In the genomic region with DNA sequence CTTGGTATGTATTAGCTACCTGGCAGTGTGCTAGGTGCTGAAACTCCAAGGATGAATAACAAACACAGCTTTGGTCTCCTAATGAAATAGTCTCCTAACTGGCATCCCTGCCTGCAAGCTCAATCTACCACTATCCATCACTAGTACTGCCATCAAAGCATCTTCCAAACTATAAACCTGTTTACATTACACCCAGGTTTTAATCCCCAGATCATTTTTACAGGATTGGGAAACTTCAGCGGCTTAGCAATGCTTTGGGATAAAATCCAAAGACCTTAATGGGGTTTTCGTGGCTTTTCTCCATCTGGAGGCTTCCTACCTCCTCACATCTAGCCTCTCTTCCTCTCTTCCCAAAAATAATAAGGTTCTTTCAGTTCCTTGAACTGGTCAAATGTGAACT, we compare ENCODE assay signal across 25 cellular contexts.
A peak's percentile ranks its signal among the peaks of the same experiment; 100 is the strongest.
DNase-seq lines count a peak whose midpoint lies in the region; ATAC-seq and TF ChIP-seq lines count a peak whose summit lies in the region.
"Had no signal": no experiment of that assay in that cellular context is flagged by ENCODE, and none has a peak within 500 bp of the region (broad histone marks: within the 10 kb centered on the region; RNA-seq: fewer than 3 reads in every experiment).

No MANE protein-coding gene starts in this region.

- POLR2A ChIA-PET in MCF 10A (lab: Yijun Ruan, JAX): interaction anchor here (0.6 to 2.7 kb wide), 5 partner anchors 9 to 129 kb away, joined by 3 to 15 read pairs (median 4); no protein-coding TSS in a partner anchor

- TF ChIP-seq POLR2A in esophagus muscularis mucosa (IDR thresholded peaks at IDR 0.05; ENCODE audit: low read depth) (no peak), sigmoid colon (IDR thresholded peaks at IDR 0.05) (no peak), tibial nerve (IDR thresholded peaks at IDR 0.05) (no peak)

- H3K4me1 ChIP-seq in mammary epithelial cell (ENCODE audit: insufficient read depth, low read length): peaks cover 17% of the 10 kb centered on the region
- H3K4me1 ChIP-seq in esophagus muscularis mucosa: peaks cover 11 to 66% (median 54%) of the 10 kb centered on the region in 4 donors
- H3K4me1 ChIP-seq in sigmoid colon: peaks cover 0 to 63% (median 51%) of the 10 kb centered on the region in 4 donors
- no peaks in the 10 kb centered on the region for H3K4me1 ChIP-seq in tibial nerve

- H3K4me3 Mint-ChIP-seq in MCF 10A (ENCODE audit: unreplicated experiment): no peak overlapping the region
- H3K4me3 Mint-ChIP-seq: B cell; CD4-positive, CD25-positive, alpha-beta regulatory T cell; H9 had no signal

- no peak overlapping the region for H2AFZ ChIP-seq in mammary epithelial cell (ENCODE audit: low read depth, low read length)

- no peak overlapping the region for H3K4me2 ChIP-seq in mammary epithelial cell (ENCODE audit: insufficient read depth, low read depth, low read length)

- H3K4me3 ChIP-seq in mammary epithelial cell (replicated peaks in 1 of 3; ENCODE audit: insufficient read depth in 1 of 3, low read depth in 2 of 3, low read length in 3 of 3) (no peak overlapping the region), esophagus muscularis mucosa (no peak overlapping the region), sigmoid colon (no peak overlapping the region), tibial nerve (no peak overlapping the region)
- H3K4me3 ChIP-seq: MG63 had no signal

- TF ChIP-seq EP300 in esophagus muscularis mucosa (IDR thresholded peaks at IDR 0.05) (no peak), sigmoid colon (IDR thresholded peaks at IDR 0.05) (no peak), tibial nerve (IDR thresholded peaks at IDR 0.05) (no peak)

- H3K4me1 Mint-ChIP-seq in MCF 10A (ENCODE audit: insufficient read depth, unreplicated experiment): peaks cover 41% of the 10 kb centered on the region
- H3K4me1 Mint-ChIP-seq: B cell; CD4-positive, CD25-positive, alpha-beta regulatory T cell; H9 had no signal

- H3K27ac Mint-ChIP-seq in MCF 10A (ENCODE audit: low read depth, unreplicated experiment): peak overlapping the region; percentile 69
- H3K27ac Mint-ChIP-seq: B cell; CD4-positive, CD25-positive, alpha-beta regulatory T cell; H9 had no signal

- H3K79me2 ChIP-seq in mammary epithelial cell (ENCODE audit: insufficient read depth, low read length): no peaks in the 10 kb centered on the region

- H4K20me1 ChIP-seq in mammary epithelial cell (ENCODE audit: insufficient read depth, low read length): no peaks in the 10 kb centered on the region

- in situ Hi-C loops in mammary epithelial cell (cut with MboI; ENCODE audit: low sequenced_read_pairs in 2 of 2): no loop called here

- TF ChIP-seq CTCF in MCF 10A (IDR thresholded peaks at IDR 0.05; ENCODE audit: unreplicated experiment) (no peak), mammary epithelial cell (conservative IDR thresholded peaks at IDR 0.05 in 1 of 2, IDR thresholded peaks at IDR 0.05 in 1 of 2; ENCODE audit: extremely low read depth in 1 of 2, insufficient read depth in 1 of 2, low read depth in 1 of 2, low read length in 2 of 2) (no peak), esophagus muscularis mucosa (IDR thresholded peaks at IDR 0.05) (no peak), sigmoid colon (IDR thresholded peaks at IDR 0.05) (no peak), tibial nerve (IDR thresholded peaks at IDR 0.05) (no peak)

- no peaks in the 10 kb centered on the region for H3K36me3 Mint-ChIP-seq in MCF 10A (ENCODE audit: insufficient read depth, unreplicated experiment)
- H3K36me3 Mint-ChIP-seq: CD4-positive, CD25-positive, alpha-beta regulatory T cell had no signal

- no TSS peak for BruUV-seq in MCF 10A (replicated peaks; lab: Mats Ljungman, UMichigan)
- no TSS peak for BruUV-seq in mammary epithelial cell (replicated peaks; lab: Mats Ljungman, UMichigan)

- H3K36me3 ChIP-seq in mammary epithelial cell (ENCODE audit: insufficient read depth, low read length): no peaks in the 10 kb centered on the region
- H3K36me3 ChIP-seq in esophagus muscularis mucosa: no peaks in the 10 kb centered on the region
- H3K36me3 ChIP-seq in sigmoid colon: no peaks in the 10 kb centered on the region
- H3K36me3 ChIP-seq in tibial nerve: no peaks in the 10 kb centered on the region
- H3K36me3 ChIP-seq: MG63 had no signal

- peak; percentile 36 for DNase-seq in MCF 10A (ENCODE audit: unreplicated experiment)
- DNase-seq in mammary epithelial cell: no peak
- no peak for DNase-seq in esophagus muscularis mucosa (ENCODE audit: extremely low spot score)
- DNase-seq in sigmoid colon: no peak
- no peak for DNase-seq in cerebellum (ENCODE audit: low spot score)
- no peak for DNase-seq in activated naive CD4-positive, alpha-beta T cell treated with anti-CD3 and anti-CD28 coated beads, Interleukin-2, amount 50 U/mL, for 16 hours
- DNase-seq in tibial nerve (ENCODE audit: low spot score in 2 of 2): no peak
- DNase-seq: 8988T; CD4-positive, CD25-positive, alpha-beta regulatory T cell; COR-L47; GDM1; H9; IMR-90; MG63; NCI-H1092; NCI-H1436 treated with DMSO at 0.1 percent for 48 hours; NCI-H2029; NCI-H2171; NCI-H446; PC-3; SIG-M5 had no signal

- no peak for ATAC-seq in HG03460 (IDR thresholded peaks at IDR 0.05; ENCODE audit: unreplicated experiment)

- dilution Hi-C loops in mammary epithelial cell (cut with HindIII; ENCODE audit: low sequenced_read_pairs): no loop called here

- no peak overlapping the region for H3K9ac ChIP-seq in mammary epithelial cell (ENCODE audit: insufficient read depth, low read length)

- H3K27ac ChIP-seq in mammary epithelial cell (ENCODE audit: insufficient read depth, low read depth, low read length): no peak overlapping the region
- H3K27ac ChIP-seq in esophagus muscularis mucosa (replicated peaks in 1 of 4): peak overlapping the region; percentile 66 to 77 (median 70)
- H3K27ac ChIP-seq in sigmoid colon: peak overlapping the region; percentile 65 to 77 (median 74)
- no peak overlapping the region for H3K27ac ChIP-seq in tibial nerve
- H3K27ac ChIP-seq: HL-60, RWPE1 had no signal

- CTCF ChIA-PET in MCF 10A (lab: Yijun Ruan, JAX): interaction anchor here (0.7 to 1.2 kb wide), 4 partner anchors 10 to 805 kb away, joined by 3 to 5 read pairs (median 3); no protein-coding TSS in a partner anchor
- CTCF ChIA-PET in mammary epithelial cell (lab: Charles Lee; ENCODE audit: low non-redundant PET): interaction anchor here (0.6 kb wide), 1 partner anchor 624 kb away, joined by 3 read pairs; no protein-coding TSS in a partner anchor

- intact Hi-C loops in MCF 10A (cut with micrococcal nuclease): loop anchor here (2.0 kb wide), 1 partner anchor 20 kb away; no protein-coding TSS in a partner anchor
- intact Hi-C loops in mammary epithelial cell (cut with micrococcal nuclease): no loop called here
- intact Hi-C loops in esophagus muscularis mucosa (cut with DNase I): no loop called here
- intact Hi-C loops in sigmoid colon (cut with DNase I): no loop called here

- H3K9me3 ChIP-seq in mammary epithelial cell (replicated peaks; ENCODE audit: insufficient read depth, low read length): no peaks in the 10 kb centered on the region
- no peaks in the 10 kb centered on the region for H3K9me3 ChIP-seq in esophagus muscularis mucosa
- H3K9me3 ChIP-seq in sigmoid colon: no peaks in the 10 kb centered on the region
- no peaks in the 10 kb centered on the region for H3K9me3 ChIP-seq in tibial nerve
- H3K9me3 ChIP-seq: MG63 had no signal

- WGBS in mammary epithelial cell (ENCODE audit: low coverage, missing lambda C conversion rate): 93% methylated on average over 2 of the region's 2 CpGs
- WGBS in esophagus muscularis mucosa: 40% methylated on average over 2 of the region's 2 CpGs
- 68 to 77% methylated on average over 2 of the region's 2 CpGs for WGBS in sigmoid colon, 2 donors
- WGBS in tibial nerve, 2 donors: 69 to 80% methylated on average over 2 of the region's 2 CpGs

- H3K27me3 ChIP-seq in mammary epithelial cell (ENCODE audit: insufficient read depth, low read length) (no peaks in the 10 kb centered on the region), esophagus muscularis mucosa (no peaks in the 10 kb centered on the region), sigmoid colon (no peaks in the 10 kb centered on the region), tibial nerve (no peaks in the 10 kb centered on the region)
- H3K27me3 ChIP-seq: MG63 had no signal

- H3K9me3 Mint-ChIP-seq in MCF 10A (ENCODE audit: unreplicated experiment): peaks cover 11% of the 10 kb centered on the region
- H3K9me3 Mint-ChIP-seq: CD4-positive, CD25-positive, alpha-beta regulatory T cell; H9 had no signal

- no peaks in the 10 kb centered on the region for H3K27me3 Mint-ChIP-seq in MCF 10A (ENCODE audit: insufficient read depth, unreplicated experiment)
- H3K27me3 Mint-ChIP-seq: B cell; CD4-positive, CD25-positive, alpha-beta regulatory T cell had no signal

Comparison
In these comparisons a context has a peak if more than half of its experiments do, and no peak if none do; other contexts are left out.
1. H3K27ac ChIP-seq: peak in esophagus muscularis mucosa (4 of 4) and sigmoid colon (4 of 4); none in mammary epithelial cell (single experiment) and tibial nerve (0 of 4).